ENCODE assay signal across 9 cellular contexts in the genomic region with DNA sequence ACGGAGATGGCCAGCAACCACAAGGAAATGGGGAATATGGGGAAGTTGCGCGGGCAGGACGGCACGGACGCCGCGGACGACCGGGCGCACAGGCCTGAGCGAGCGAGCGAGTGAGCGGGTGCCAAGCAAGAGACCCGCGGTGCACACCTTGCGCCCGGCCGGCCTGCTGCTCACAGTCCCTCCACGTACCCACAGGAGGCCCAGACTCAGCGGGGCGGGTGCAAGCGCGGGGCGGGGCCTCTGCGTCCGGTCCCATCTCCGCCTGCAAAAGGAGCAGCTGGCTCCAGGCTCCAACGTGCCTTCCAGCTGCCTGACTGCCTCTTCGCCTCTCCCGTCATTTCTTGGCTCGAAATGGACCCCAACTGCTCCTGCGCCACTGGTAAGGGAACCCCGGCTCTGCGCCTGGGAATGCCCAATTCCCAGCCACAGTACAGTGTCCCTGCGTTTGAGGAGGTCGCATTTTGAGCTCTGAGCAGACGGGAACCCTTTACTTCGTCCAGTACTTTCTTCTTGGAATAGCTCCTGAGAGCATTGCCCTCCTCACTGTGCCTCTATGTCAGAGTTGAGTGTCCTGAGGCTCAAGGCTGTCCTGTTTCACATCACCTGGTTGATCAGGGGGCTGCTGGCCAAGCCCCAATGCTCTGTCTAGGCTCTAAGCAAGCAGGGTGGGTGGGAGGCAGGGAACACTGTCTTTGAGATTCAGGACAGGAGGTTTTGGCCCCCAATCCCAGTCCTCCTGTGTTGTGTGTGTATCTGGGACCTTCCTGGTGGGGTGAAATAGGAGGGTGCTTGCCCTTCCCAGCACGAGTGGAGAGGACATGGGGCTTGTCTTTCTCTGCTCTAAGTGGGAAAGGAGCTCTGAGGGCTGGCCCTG. TPM values are rescaled to one million over a fixed set of nuclear protein-coding genes. Genes with fewer than 3 reads are reported as not detected.
DNase-seq lines count a peak whose midpoint lies in the region; ATAC-seq and TF ChIP-seq lines count a peak whose summit lies in the region.
"Had no signal": no experiment of that assay in that cellular context is flagged by ENCODE, and none has a peak within 500 bp of the region (broad histone marks: within the 10 kb centered on the region; RNA-seq: fewer than 3 reads in every experiment).

No MANE protein-coding gene starts in this region.

- no peaks in the 10 kb centered on the region for H3K9me3 Mint-ChIP-seq in activated T-helper 17 cell treated with anti-CD3 and anti-CD28 coated beads, Interleukin-2, amount 50 U/mL, for 72 hours
- no peaks in the 10 kb centered on the region for H3K9me3 Mint-ChIP-seq in neural crest cell

- H3K9me3 ChIP-seq in uterus: no peaks in the 10 kb centered on the region

- peaks cover 0 to 6% of the 10 kb centered on the region in 2 donors for H3K4me1 ChIP-seq in uterus

- no peaks in the 10 kb centered on the region for H3K27me3 ChIP-seq in uterus

- peaks cover 24% of the 10 kb centered on the region for H3K4me1 Mint-ChIP-seq in activated T-helper 17 cell treated with anti-CD3 and anti-CD28 coated beads, Interleukin-2, amount 50 U/mL, for 72 hours
- peaks cover 14% of the 10 kb centered on the region for H3K4me1 Mint-ChIP-seq in neural crest cell

- DNase-seq in foreskin fibroblast (peak; percentile 78 to 90), neural crest cell (ENCODE audit: low read depth, low spot score) (no peak), uterus (peak; percentile 65 to 75), superior temporal gyrus (ENCODE audit: extremely low spot score) (no peak)

- H3K36me3 Mint-ChIP-seq in activated T-helper 17 cell treated with anti-CD3 and anti-CD28 coated beads, Interleukin-2, amount 50 U/mL, for 72 hours (ENCODE audit: low read depth): peaks cover 4% of the 10 kb centered on the region
- H3K36me3 Mint-ChIP-seq in neural crest cell (ENCODE audit: low read depth): no peaks in the 10 kb centered on the region

- no peak for TF ChIP-seq POLR2A in uterus (IDR thresholded peaks at IDR 0.05)

- intact Hi-C loops in uterus (cut with DNase I; ENCODE audit: low total_unique reads): no loop called here

- no peaks in the 10 kb centered on the region for H3K27me3 Mint-ChIP-seq in activated T-helper 17 cell treated with anti-CD3 and anti-CD28 coated beads, Interleukin-2, amount 50 U/mL, for 72 hours
- peaks cover 81% of the 10 kb centered on the region for H3K27me3 Mint-ChIP-seq in neural crest cell (ENCODE audit: low read depth)

- H3K36me3 ChIP-seq in uterus: no peaks in the 10 kb centered on the region

- H3K27ac ChIP-seq in uterus: peak overlapping the region in 1 of 2 donors; percentile 3
- H3K27ac ChIP-seq: KMS-11 had no signal

- TF ChIP-seq CTCF in foreskin fibroblast (IDR thresholded peaks at IDR 0.05; ENCODE audit: low read depth, low read length): no peak
- TF ChIP-seq CTCF in neural crest cell (conservative IDR thresholded peaks at IDR 0.05): no peak
- TF ChIP-seq CTCF in uterus (IDR thresholded peaks at IDR 0.05): peak in 1 of 4 experiments; percentile 17

- H3K4me3 Mint-ChIP-seq in activated T-helper 17 cell treated with anti-CD3 and anti-CD28 coated beads, Interleukin-2, amount 50 U/mL, for 72 hours: peak overlapping the region; percentile 67
- H3K4me3 Mint-ChIP-seq in neural crest cell: peak overlapping the region; percentile 77

- H3K4me3 ChIP-seq in foreskin fibroblast (ENCODE audit: low read depth in 1 of 2, low read length in 2 of 2): peak overlapping the region; percentile 20 to 43
- peak overlapping the region; percentile 4 to 31 for H3K4me3 ChIP-seq in uterus

- peak; percentile 69 for ATAC-seq in HG03432 (IDR thresholded peaks at IDR 0.05; ENCODE audit: unreplicated experiment)
- peak; percentile 51 for ATAC-seq in activated T-helper 17 cell treated with anti-CD3 and anti-CD28 coated beads, Interleukin-2, amount 50 U/mL, for 72 hours (replicated peaks)
- no peak for ATAC-seq in GM21526 (IDR thresholded peaks at IDR 0.05; ENCODE audit: low FRiP score, unreplicated experiment)
- no peak for ATAC-seq in GM21825 (IDR thresholded peaks at IDR 0.05; ENCODE audit: unreplicated experiment)

- no peak overlapping the region for H3K27ac Mint-ChIP-seq in activated T-helper 17 cell treated with anti-CD3 and anti-CD28 coated beads, Interleukin-2, amount 50 U/mL, for 72 hours
- H3K27ac Mint-ChIP-seq in neural crest cell (ENCODE audit: unreplicated experiment): no peak overlapping the region

RNA-seq across cellular contexts. Expression of gene MT1E, which starts 8.1 kb away (rescaled TPM):
- under 1 TPM in 1 of 2 donors, not detected in 1; 0.53 TPM for total RNA-seq in activated T-helper 17 cell treated with anti-CD3 and anti-CD28 coated beads, Interleukin-2, amount 50 U/mL, for 72 hours
- total RNA-seq in neural crest cell: 0.49 and 0.59 TPM in 2 replicates
- total RNA-seq in uterus: 10 to 100 TPM in 2 of 4 donors, under 1 TPM in 1, not detected in 1; 0.48 to 51.9 (median 51.2) TPM

RNA-seq across cellular contexts. Expression of gene MT2A, which starts 9.1 kb away (rescaled TPM):
- 100 to 1,000 TPM in 1 of 2 donors, 10 to 100 TPM in 1; 25.6 to 114 TPM for total RNA-seq in activated T-helper 17 cell treated with anti-CD3 and anti-CD28 coated beads, Interleukin-2, amount 50 U/mL, for 72 hours
- total RNA-seq in neural crest cell (11.6 and 13.8 TPM in 2 replicates), uterus (100 to 1,000 TPM in 1 of 4 donors, 10 to 100 TPM in 1, under 1 TPM in 2; 0.69 to 152 (median 17.4) TPM)

RNA-seq across cellular contexts. Expression of gene MT1M, which starts 15.0 kb away (rescaled TPM):
- not detected for total RNA-seq in activated T-helper 17 cell treated with anti-CD3 and anti-CD28 coated beads, Interleukin-2, amount 50 U/mL, for 72 hours
- not detected in 2 replicates for total RNA-seq in neural crest cell
- 10 to 100 TPM in 1 of 4 donors, 1 to 10 TPM in 1, not detected in 2; 6.2 to 16.6 TPM for total RNA-seq in uterus

RNA-seq across cellular contexts. Expression of gene MT1A, which starts 21.0 kb away (rescaled TPM):
- 1 to 10 TPM; 1.5 to 6.5 TPM for total RNA-seq in activated T-helper 17 cell treated with anti-CD3 and anti-CD28 coated beads, Interleukin-2, amount 50 U/mL, for 72 hours
- total RNA-seq in neural crest cell: not detected in 2 replicates
- total RNA-seq in uterus: 10 to 100 TPM in 1 of 4 donors, not detected in 3; 13.8 TPM

RNA-seq across cellular contexts. Expression of gene MT3, which starts 28.1 kb away (rescaled TPM):
- total RNA-seq in activated T-helper 17 cell treated with anti-CD3 and anti-CD28 coated beads, Interleukin-2, amount 50 U/mL, for 72 hours: 10 to 100 TPM in 1 of 2 donors, 1 to 10 TPM in 1; 3.0 to 73.8 TPM
- total RNA-seq in neural crest cell (not detected in 2 replicates), uterus (not detected)

Comparison
In these comparisons a context has a peak if more than half of its experiments do, and no peak if none do; other contexts are left out.
1. ATAC-seq: peak in HG03432 (single experiment) and activated T-helper 17 cell treated with anti-CD3 and anti-CD28 coated beads, Interleukin-2, amount 50 U/mL, for 72 hours (single experiment); none in GM21526 (single experiment) and GM21825 (single experiment).
2. DNase-seq: peak in foreskin fibroblast (2 of 2) and uterus (2 of 2); none in neural crest cell (single experiment) and superior temporal gyrus (single experiment).